Comparison of ENCODE assay signal across 18 cellular contexts in genomic region chr4:123924536-123924935, GRCh38.
DNase-seq lines count a peak whose midpoint lies in the region; TF ChIP-seq lines count a peak whose summit lies in the region.
"Had no signal": no experiment of that assay in that cellular context is flagged by ENCODE, and none has a peak within 500 bp of the region (broad histone marks: within the 10 kb centered on the region; RNA-seq: fewer than 3 reads in every experiment).

No MANE protein-coding gene starts in this region.

- no peaks in the 10 kb centered on the region for H4K20me1 ChIP-seq in mammary epithelial cell (ENCODE audit: insufficient read depth, low read length)
- H4K20me1 ChIP-seq in osteoblast (ENCODE audit: insufficient read depth, low read length): no peaks in the 10 kb centered on the region

- BruUV-seq in mammary epithelial cell (replicated peaks; lab: Mats Ljungman, UMichigan): no TSS peak

- H2AFZ ChIP-seq in mammary epithelial cell (ENCODE audit: low read depth, low read length) (no peak overlapping the region), osteoblast (ENCODE audit: low read length) (peak overlapping the region; percentile 42)
- H2AFZ ChIP-seq: GM23338, PC-9 had no signal

- no peaks in the 10 kb centered on the region for H3K4me1 ChIP-seq in mammary epithelial cell (ENCODE audit: insufficient read depth, low read length)
- H3K4me1 ChIP-seq in osteoblast (ENCODE audit: insufficient read depth, low read length): no peaks in the 10 kb centered on the region

- DNase-seq in LHCN-M2 (ENCODE audit: low read depth) (peak; percentile 19), mammary epithelial cell (peak; percentile 4), fibroblast of mammary gland (ENCODE audit: low read depth) (peak; percentile 57), osteoblast (ENCODE audit: insufficient read length, low spot score, missing footprints) (no peak), NCI-H1436 (lab: John Stamatoyannopoulos, UW) (no peak), foreskin melanocyte (no peak), NCI-H2081 (lab: John Stamatoyannopoulos, UW) (no peak), HCEC 1CT (no peak)
- DNase-seq: AML-193, GF-D8, Karpas-422, NCI-H1436 treated with DMSO at 0.1 percent for 48 hours, NCI-H2029 treated with DMSO at 0.1 percent for 48 hours, NCI-H510A, NCI-H774, PC-9 had no signal

- H3K9me3 ChIP-seq in mammary epithelial cell (replicated peaks; ENCODE audit: insufficient read depth, low read length) (no peaks in the 10 kb centered on the region), osteoblast (ENCODE audit: low read depth, low read length) (no peaks in the 10 kb centered on the region)
- H3K9me3 ChIP-seq: SJSA1 had no signal

- H3K79me2 ChIP-seq in mammary epithelial cell (ENCODE audit: insufficient read depth, low read length): no peaks in the 10 kb centered on the region
- H3K79me2 ChIP-seq in osteoblast (ENCODE audit: insufficient read depth, low read length): no peaks in the 10 kb centered on the region

- in situ Hi-C loops in mammary epithelial cell (cut with MboI; ENCODE audit: low sequenced_read_pairs in 2 of 2): no loop called here

- CTCF ChIA-PET in mammary epithelial cell (lab: Charles Lee; ENCODE audit: low non-redundant PET): no interaction called here

- intact Hi-C loops in mammary epithelial cell (cut with micrococcal nuclease): no loop called here

- H3K9ac ChIP-seq in mammary epithelial cell (ENCODE audit: insufficient read depth, low read length): no peak overlapping the region

- no peaks in the 10 kb centered on the region for H3K27me3 ChIP-seq in mammary epithelial cell (ENCODE audit: insufficient read depth, low read length)
- H3K27me3 ChIP-seq in osteoblast (ENCODE audit: insufficient read depth, low read length): no peaks in the 10 kb centered on the region
- H3K27me3 ChIP-seq: SJSA1 had no signal

- no peak overlapping the region for H3K4me2 ChIP-seq in mammary epithelial cell (ENCODE audit: insufficient read depth, low read depth, low read length)
- no peak overlapping the region for H3K4me2 ChIP-seq in osteoblast (ENCODE audit: insufficient read depth, low read length)
- H3K4me2 ChIP-seq: GM23338, PC-9 had no signal

- dilution Hi-C loops in mammary epithelial cell (cut with HindIII; ENCODE audit: low sequenced_read_pairs): no loop called here

- H3K27ac ChIP-seq in mammary epithelial cell (ENCODE audit: insufficient read depth, low read depth, low read length) (no peak overlapping the region), osteoblast (ENCODE audit: low read depth, low read length) (no peak overlapping the region)
- H3K27ac ChIP-seq: PC-9, SJSA1 had no signal

- no peak for TF ChIP-seq CTCF in mammary epithelial cell (conservative IDR thresholded peaks at IDR 0.05 in 1 of 2, IDR thresholded peaks at IDR 0.05 in 1 of 2; ENCODE audit: extremely low read depth in 1 of 2, insufficient read depth in 1 of 2, low read depth in 1 of 2, low read length in 2 of 2)
- no peak for TF ChIP-seq CTCF in fibroblast of mammary gland (conservative IDR thresholded peaks at IDR 0.05; ENCODE audit: control insufficient read depth, insufficient read depth, low read depth, low read length)
- no peak for TF ChIP-seq CTCF in osteoblast (IDR thresholded peaks at IDR 0.05; ENCODE audit: extremely low read depth, low read depth, low read length)

- H3K36me3 ChIP-seq in mammary epithelial cell (ENCODE audit: insufficient read depth, low read length) (no peaks in the 10 kb centered on the region), osteoblast (ENCODE audit: insufficient read depth, low read length) (no peaks in the 10 kb centered on the region)
- H3K36me3 ChIP-seq: SJSA1 had no signal

- H3K4me3 ChIP-seq in mammary epithelial cell (replicated peaks in 1 of 3; ENCODE audit: insufficient read depth in 1 of 3, low read depth in 2 of 3, low read length in 3 of 3) (no peak overlapping the region), fibroblast of mammary gland (ENCODE audit: control insufficient read depth, low read depth, low read length) (no peak overlapping the region), osteoblast (ENCODE audit: insufficient read depth, low read length) (no peak overlapping the region)
- H3K4me3 ChIP-seq: GM23338, PC-9, SJSA1 had no signal

- WGBS in mammary epithelial cell (ENCODE audit: low coverage, missing lambda C conversion rate): 94% methylated on average over 3 of the region's 3 CpGs

Comparison
In these comparisons a context has a peak if more than half of its experiments do, and no peak if none do; other contexts are left out.
1. DNase-seq: peak in LHCN-M2 (single experiment), mammary epithelial cell (single experiment) and fibroblast of mammary gland (single experiment); none in osteoblast (single experiment), NCI-H1436 (single experiment), foreskin melanocyte (single experiment), NCI-H2081 (0 of 2) and HCEC 1CT (single experiment).